17 cellular contexts compared by ENCODE assay signal in the genomic region with DNA sequence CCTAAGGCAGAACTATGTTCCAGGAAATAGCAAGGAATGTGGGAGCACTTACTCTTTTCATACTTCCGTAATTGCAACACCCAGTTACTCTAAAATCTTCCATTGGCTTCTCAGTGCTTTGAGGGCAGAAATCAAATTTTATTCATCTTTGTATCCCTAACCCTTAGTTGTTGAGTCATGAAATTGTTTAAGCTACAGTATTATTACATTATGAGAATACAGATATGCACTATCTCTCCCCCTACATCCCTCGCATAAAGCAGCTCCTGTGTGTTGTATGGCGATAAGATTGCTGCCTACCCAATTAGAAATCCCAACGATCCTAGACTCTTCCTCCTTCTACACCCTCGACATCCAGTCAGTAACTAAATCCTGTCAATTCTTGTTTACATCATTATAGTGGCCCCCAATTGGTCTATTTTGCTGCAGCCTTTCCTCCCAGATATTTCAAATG. TPM values are rescaled to one million over a fixed set of nuclear protein-coding genes. Genes with fewer than 3 reads are reported as not detected.
DNase-seq lines count a peak whose midpoint lies in the region; ATAC-seq and TF ChIP-seq lines count a peak whose summit lies in the region.
"Had no signal": no experiment of that assay in that cellular context is flagged by ENCODE, and none has a peak within 500 bp of the region (broad histone marks: within the 10 kb centered on the region; RNA-seq: fewer than 3 reads in every experiment).

No MANE protein-coding gene starts in this region.

- H3K36me3 ChIP-seq in BLaER1 = peaks cover 17% of the 10 kb centered on the region
- H3K36me3 ChIP-seq: pancreas, thoracic aorta had no signal

- peaks cover 26% of the 10 kb centered on the region for H3K4me1 ChIP-seq in BLaER1

- H3K9me3 ChIP-seq in BLaER1 = peaks cover 23% of the 10 kb centered on the region
- H3K9me3 ChIP-seq: pancreas, thoracic aorta had no signal

- TF ChIP-seq CTCF in HFFc6 (IDR thresholded peaks at IDR 0.05) = no peak
- no peak for TF ChIP-seq CTCF in mesothelial cell of epicardium (IDR thresholded peaks at IDR 0.05; ENCODE audit: unreplicated experiment)

- H3K4me3 ChIP-seq in BLaER1 = no peak overlapping the region
- H3K4me3 ChIP-seq: GM12878, pancreas had no signal

- no peak overlapping the region for H3K9ac ChIP-seq in BLaER1

- H3K27me3 ChIP-seq in BLaER1 = no peaks in the 10 kb centered on the region
- H3K27me3 ChIP-seq: foreskin keratinocyte, pancreas had no signal

- peak; percentile 22 for DNase-seq in HFFc6
- no peak for DNase-seq in activated naive CD8-positive, alpha-beta T cell treated with anti-CD3 and anti-CD28 coated beads for 36 hours
- no peak for DNase-seq in mesothelial cell of epicardium (ENCODE audit: low spot score in 2 of 2, unreplicated experiment in 2 of 2)
- DNase-seq in NCI-H748 (lab: John Stamatoyannopoulos, UW; ENCODE audit: unreplicated experiment) = no peak
- DNase-seq in stimulated activated CD4-positive, alpha-beta T cell treated with anti-CD3 and anti-CD28 coated beads, Interleukin-15, amount 100 ng/mL, for 24 hours = no peak
- DNase-seq in NOMO-1 (lab: John Stamatoyannopoulos, UW; ENCODE audit: unreplicated experiment in 2 of 2) = no peak
- DNase-seq: Calu3, cerebellar nuclear complex, foreskin keratinocyte, left colon, NCI-H1092 treated with DMSO at 0.1 percent for 48 hours, pancreas had no signal

- H3K4me1 Mint-ChIP-seq in HFFc6 (ENCODE audit: low read depth) (peaks cover 46% of the 10 kb centered on the region), mesothelial cell of epicardium (peaks cover 26% of the 10 kb centered on the region)
- peaks cover 48% of the 10 kb centered on the region for H3K4me1 Mint-ChIP-seq in activated naive CD8-positive, alpha-beta T cell treated with anti-CD3 and anti-CD28 coated beads for 36 hours

- H3K27ac Mint-ChIP-seq in HFFc6 (peak overlapping the region; percentile 57; the same call in 1 of the 2 replicates), mesothelial cell of epicardium (peak overlapping the region; percentile 99)
- no peak overlapping the region for H3K27ac Mint-ChIP-seq in activated naive CD8-positive, alpha-beta T cell treated with anti-CD3 and anti-CD28 coated beads for 36 hours

- H3K4me3 Mint-ChIP-seq in HFFc6 = peak overlapping the region; percentile 94
- peak overlapping the region; percentile 100 for H3K4me3 Mint-ChIP-seq in activated naive CD8-positive, alpha-beta T cell treated with anti-CD3 and anti-CD28 coated beads for 36 hours
- peak overlapping the region; percentile 98 for H3K4me3 Mint-ChIP-seq in mesothelial cell of epicardium

- ATAC-seq in HG03460 (IDR thresholded peaks at IDR 0.05; ENCODE audit: unreplicated experiment) = no peak
- ATAC-seq: foreskin keratinocyte, GM12878, left colon, pancreas had no signal

- H3K27me3 Mint-ChIP-seq in HFFc6 (ENCODE audit: insufficient read depth) (peaks cover 7% of the 10 kb centered on the region), mesothelial cell of epicardium (ENCODE audit: low read depth) (no peaks in the 10 kb centered on the region)
- no peaks in the 10 kb centered on the region for H3K27me3 Mint-ChIP-seq in activated naive CD8-positive, alpha-beta T cell treated with anti-CD3 and anti-CD28 coated beads for 36 hours

- no peak overlapping the region for H3K27ac ChIP-seq in BLaER1
- H3K27ac ChIP-seq: foreskin keratinocyte, pancreas had no signal

- H3K9me3 Mint-ChIP-seq in HFFc6 (no peaks in the 10 kb centered on the region), mesothelial cell of epicardium (peaks cover 14% of the 10 kb centered on the region)
- H3K9me3 Mint-ChIP-seq in activated naive CD8-positive, alpha-beta T cell treated with anti-CD3 and anti-CD28 coated beads for 36 hours = no peaks in the 10 kb centered on the region
- H3K9me3 Mint-ChIP-seq: T-helper 1 cell treated with Interleukin-12 subunit alpha and Interleukin-12 subunit beta and Interleukin-4 antibody, amounts not matched to agents 30 μg/mL and 1 μg/mL, for 36 hours had no signal

- peak overlapping the region; percentile 86; the same call in 1 of the 2 replicates for H3K4me2 ChIP-seq in BLaER1

- H4K20me1 ChIP-seq in BLaER1 = peaks cover 5% of the 10 kb centered on the region; the same call in 1 of the 2 replicates

- H3K36me3 Mint-ChIP-seq in HFFc6 (ENCODE audit: low read depth) (peaks cover 20% of the 10 kb centered on the region), mesothelial cell of epicardium (peaks cover 18% of the 10 kb centered on the region)
- peaks cover 50% of the 10 kb centered on the region for H3K36me3 Mint-ChIP-seq in activated naive CD8-positive, alpha-beta T cell treated with anti-CD3 and anti-CD28 coated beads for 36 hours

RNA-seq across cellular contexts. Expression of a gene that starts 2.6 kb away (rescaled TPM):
- 100 to 1,000 TPM in 4 of 6 experiments, 10 to 100 TPM in 2; 87.1 to 112 (median 103) TPM for total RNA-seq in HFFc6 (2021; fragmentation: NEBNext Ultra II Directional; extraction: Animal tissue kit (Norgen Biotek cat#: 25700))
- 10 to 100 TPM; 69.6 to 73.6 TPM for total RNA-seq in activated naive CD8-positive, alpha-beta T cell treated with anti-CD3 and anti-CD28 coated beads for 36 hours
- total RNA-seq in mesothelial cell of epicardium = 38.6 to 39.4 TPM (median 39.0 TPM) in 3 replicates

RNA-seq across cellular contexts. Expression of a gene that starts 2.6 kb away (rescaled TPM):
- total RNA-seq in HFFc6 (2021; fragmentation: NEBNext Ultra II Directional; extraction: Animal tissue kit (Norgen Biotek cat#: 25700)) = 10 to 100 TPM; 61.0 to 71.0 (median 67.6) TPM
- total RNA-seq in activated naive CD8-positive, alpha-beta T cell treated with anti-CD3 and anti-CD28 coated beads for 36 hours = 10 to 100 TPM; 36.7 to 37.6 TPM
- 31.3 to 34.4 TPM (median 31.9 TPM) in 3 replicates for total RNA-seq in mesothelial cell of epicardium

RNA-seq across cellular contexts. Expression of a gene that starts 27.3 kb away (rescaled TPM):
- not detected for total RNA-seq in HFFc6 (2021; fragmentation: NEBNext Ultra II Directional; extraction: Animal tissue kit (Norgen Biotek cat#: 25700))
- not detected for total RNA-seq in activated naive CD8-positive, alpha-beta T cell treated with anti-CD3 and anti-CD28 coated beads for 36 hours
- total RNA-seq in mesothelial cell of epicardium = not detected in 3 replicates
- total RNA-seq: Calu3, foreskin keratinocyte, GM12878 had no signal
